17 cellular contexts compared by ENCODE assay signal in genomic region chr5:165202144-165202910, GRCh38.
"Had no signal": no experiment of that assay in that cellular context is flagged by ENCODE, and none has a peak within 500 bp of the region (broad histone marks: within the 10 kb centered on the region; RNA-seq: fewer than 3 reads in every experiment).

No MANE protein-coding gene starts in this region.

- H3K27ac ChIP-seq: esophagus squamous epithelium, heart right ventricle, thoracic aorta, transverse colon had no signal

- H3K9me3 ChIP-seq: esophagus squamous epithelium, heart right ventricle, thoracic aorta, transverse colon had no signal

- H3K27me3 ChIP-seq: esophagus squamous epithelium, transverse colon had no signal

- DNase-seq: dermis blood vessel endothelial cell; esophagus squamous epithelium; heart right ventricle; hypothalamus; kidney glomerular epithelial cell; naive thymus-derived CD8-positive, alpha-beta T cell; stimulated activated CD4-positive, alpha-beta T cell treated with anti-CD3 and anti-CD28 coated beads, Interleukin-2, amount 100 ng/mL, for 24 hours; stimulated activated CD4-positive, alpha-beta T cell treated with anti-CD3 and anti-CD28 coated beads, Interleukin-4, amount 100 ng/mL, for 4 hours; stimulated activated naive B cell treated with anti-CD40 and anti-IgM and Interleukin-4, amounts not matched to agents 10 μg/mL and 1 μg/mL and 100 μg/mL, for 72 hours; stimulated activated naive CD8-positive, alpha-beta T cell treated with anti-CD3 and anti-CD28 coated beads, Interleukin-15, amount 100 ng/mL, for 72 hours; transverse colon had no signal

- H3K4me3 ChIP-seq: esophagus squamous epithelium, heart right ventricle, thoracic aorta, transverse colon had no signal

- FAIRE-seq: colon, frontal cortex, islet of Langerhans had no signal

- H3K4me1 ChIP-seq: esophagus squamous epithelium, heart right ventricle, transverse colon had no signal

- H3K36me3 ChIP-seq: esophagus squamous epithelium, heart right ventricle, thoracic aorta, transverse colon had no signal

- ATAC-seq: heart right ventricle; left lobe of liver; naive thymus-derived CD8-positive, alpha-beta T cell; sciatic nerve; stimulated activated naive B cell treated with anti-CD40 and anti-IgM and Interleukin-4, amounts not matched to agents 10 μg/mL and 1 μg/mL and 100 μg/mL, for 72 hours; stimulated activated naive CD8-positive, alpha-beta T cell treated with anti-CD3 and anti-CD28 coated beads, Interleukin-15, amount 100 ng/mL, for 72 hours had no signal
